In genomic region chr15:22979699-22980188, GRCh38 we compare ENCODE assay signal across 8 cellular contexts. TPM values are rescaled to one million over a fixed set of nuclear protein-coding genes. Genes with fewer than 3 reads are reported as not detected.
A peak's percentile ranks its signal among the peaks of the same experiment; 100 is the strongest.
DNase-seq lines count a peak whose midpoint lies in the region; ATAC-seq and TF ChIP-seq lines count a peak whose summit lies in the region.

No MANE protein-coding gene starts in this region.

- H3K27me3 Mint-ChIP-seq in endodermal cell (ENCODE audit: insufficient read depth): peaks cover 17% of the 10 kb centered on the region

- TF ChIP-seq CTCF in endodermal cell (conservative IDR thresholded peaks at IDR 0.05) (no peak), mucosa of descending colon (IDR thresholded peaks at IDR 0.05) (no peak), vagina (IDR thresholded peaks at IDR 0.05) (no peak)

- H3K4me3 Mint-ChIP-seq in endodermal cell: peak overlapping the region; percentile 80

- DNase-seq in NCI-H1105 treated with DMSO at 0.1 percent for 48 hours (lab: John Stamatoyannopoulos, UW) (peak; percentile 6), NCI-H1105 (lab: John Stamatoyannopoulos, UW) (no peak), T1000 (lab: John Stamatoyannopoulos, UW) (peak; percentile 14), endodermal cell (peak; percentile 78), mucosa of descending colon (peak; percentile 30 to 67 (median 59)), vagina (ENCODE audit: extremely low spot score in 2 of 2) (no peak), amygdala (lab: John Stamatoyannopoulos, UW) (no peak)

- no peaks in the 10 kb centered on the region for H3K36me3 Mint-ChIP-seq in endodermal cell (ENCODE audit: low read depth)

- H3K4me1 Mint-ChIP-seq in endodermal cell: peaks cover 9% of the 10 kb centered on the region

- peaks cover 3% of the 10 kb centered on the region for H3K4me1 ChIP-seq in endodermal cell (ENCODE audit: control insufficient read depth, insufficient read depth, low read length)
- peaks cover 9% of the 10 kb centered on the region for H3K4me1 ChIP-seq in mucosa of descending colon (ENCODE audit: low read depth)
- H3K4me1 ChIP-seq in vagina: peaks cover 8% of the 10 kb centered on the region

- intact Hi-C loops in mucosa of descending colon (cut with DNase I, micrococcal nuclease) (no loop called here), vagina (cut with DNase I) (no loop called here)

- 0% methylated on average over 14 to 49 of the region's 49 CpGs for WGBS in endodermal cell (ENCODE audit: insufficient coverage in 1 of 2, insufficient read length in 1 of 2), 2 experiments

- H3K27ac ChIP-seq in endodermal cell (ENCODE audit: low read depth, low read length): peak overlapping the region; percentile 24
- peak overlapping the region; percentile 85 for H3K27ac ChIP-seq in vagina

- H3K27me3 ChIP-seq in endodermal cell (ENCODE audit: control insufficient read depth, insufficient read depth, low read length, poor library complexity, severe bottlenecking) (peaks cover 6% of the 10 kb centered on the region), vagina (no peaks in the 10 kb centered on the region)

- H3K9me3 ChIP-seq in endodermal cell (ENCODE audit: control insufficient read depth, low read length) (no peaks in the 10 kb centered on the region), mucosa of descending colon (no peaks in the 10 kb centered on the region), vagina (no peaks in the 10 kb centered on the region)

- peak overlapping the region; percentile 62 for H3K27ac Mint-ChIP-seq in endodermal cell

- H3K4me3 ChIP-seq in endodermal cell (ENCODE audit: low read length) (peak overlapping the region; percentile 100), mucosa of descending colon (peak overlapping the region; percentile 78), vagina (peak overlapping the region; percentile 86 to 99)

- peak; percentile 10 for ATAC-seq in HG02943 (IDR thresholded peaks at IDR 0.05; ENCODE audit: low read depth, unreplicated experiment)
- peak; percentile 9 for ATAC-seq in mucosa of descending colon

- H3K36me3 ChIP-seq in endodermal cell (ENCODE audit: control insufficient read depth, insufficient read depth, low read length): no peaks in the 10 kb centered on the region
- H3K36me3 ChIP-seq in mucosa of descending colon (ENCODE audit: low read depth): no peaks in the 10 kb centered on the region
- no peaks in the 10 kb centered on the region for H3K36me3 ChIP-seq in vagina

- peak overlapping the region; percentile 86 for H3K9ac ChIP-seq in endodermal cell (ENCODE audit: extremely low read depth, low read length, poor library complexity, severe bottlenecking)

- H3K9me3 Mint-ChIP-seq in endodermal cell: no peaks in the 10 kb centered on the region

- TF ChIP-seq POLR2A in vagina (IDR thresholded peaks at IDR 0.05): no peak

RNA-seq across cellular contexts. Expression of gene CYFIP1, which starts 0.4 kb away (rescaled TPM):
- 100 to 1,000 TPM; 134 to 139 TPM for total RNA-seq in endodermal cell
- 81.2 TPM for polyA plus RNA-seq in endodermal cell (2013, experiment 1 of 2)
- 81.8 TPM for polyA plus RNA-seq in endodermal cell (2013, experiment 2 of 2)
- total RNA-seq in mucosa of descending colon: 100 to 1,000 TPM; 139 to 210 (median 143) TPM
- 101 TPM for total RNA-seq in vagina

RNA-seq across cellular contexts. Expression of gene TUBGCP5, which starts 59.6 kb away (rescaled TPM):
- total RNA-seq in endodermal cell (10 to 100 TPM; 23.0 to 24.7 TPM), mucosa of descending colon (10 to 100 TPM; 11.9 to 15.3 (median 13.8) TPM), vagina (11.3 TPM)
- polyA plus RNA-seq in endodermal cell (2013, experiment 1 of 2): 20.5 TPM
- polyA plus RNA-seq in endodermal cell (2013, experiment 2 of 2): 18.5 TPM

Comparison
In these comparisons a context has a peak if more than half of its experiments do, and no peak if none do; other contexts are left out.
1. DNase-seq: peak in NCI-H1105 treated with DMSO at 0.1 percent for 48 hours (single experiment), T1000 (single experiment), endodermal cell (single experiment) and mucosa of descending colon (3 of 3); none in NCI-H1105 (single experiment), vagina (0 of 2) and amygdala (0 of 56).
2. Peak in every context shown above with its lines, with median percentiles within 50 percentile points of each other: H3K4me3 ChIP-seq.